In genomic region chr2:159185401-159186130, GRCh38 we compare ENCODE assay signal across 9 cellular contexts.
DNase-seq lines count a peak whose midpoint lies in the region; ATAC-seq, FAIRE-seq and TF ChIP-seq lines count a peak whose summit lies in the region.
"Had no signal": no experiment of that assay in that cellular context is flagged by ENCODE, and none has a peak within 500 bp of the region (broad histone marks: within the 10 kb centered on the region; RNA-seq: fewer than 3 reads in every experiment).

No MANE protein-coding gene starts in this region.

- POLR2A ChIA-PET in A549 (lab: Yijun Ruan, JAX) = no interaction called here

- no peak overlapping the region for H3K27ac ChIP-seq in A549
- H3K27ac ChIP-seq: HL-60 had no signal

- TF ChIP-seq EP300 in A549 (IDR thresholded peaks at IDR 0.05) = no peak

- H3K4me3 Mint-ChIP-seq in stimulated activated memory B cell treated with anti-CD40 and anti-IgM and Interleukin-4, amounts not matched to agents 10 μg/mL and 1 μg/mL and 100 μg/mL, for 72 hours = no peak overlapping the region

- 86% methylated on average over 14 of the region's 14 CpGs for WGBS in A549 (ENCODE audit: missing lambda C conversion rate)

- TF ChIP-seq RAD21 in A549 (conservative IDR thresholded peaks at IDR 0.05 in 1 of 2, IDR thresholded peaks at IDR 0.05 in 1 of 2) = peak; percentile 50 to 63

- H3K4me3 ChIP-seq in A549 (no peak overlapping the region), fibroblast of pulmonary artery (replicated peaks; ENCODE audit: low read depth, low read length) (no peak overlapping the region)

- H3K4me2 ChIP-seq in A549 = no peak overlapping the region

- CTCF ChIA-PET in A549 (lab: Yijun Ruan, JAX) = interaction anchor here (0.6 to 1.2 kb wide), 4 partner anchors 11 to 908 kb away, joined by 3 read pairs; no protein-coding TSS in a partner anchor

- FAIRE-seq in A549 (lab: Jason Lieb, UNC) = no peak
- peak; percentile 83 for FAIRE-seq in GM12891 (lab: Jason Lieb, UNC)
- no peak for FAIRE-seq in frontal cortex (lab: Jason Lieb, UNC)

- TF ChIP-seq POLR2A in A549 (IDR thresholded peaks at IDR 0.05; ENCODE audit: low read length) (no peak), GM12891 (IDR thresholded peaks at IDR 0.05; ENCODE audit: low read depth, low read length) (no peak)

- ATAC-seq in A549 (peak; percentile 70 to 84; a peak in 5 of 6 replicates), HG02759 (IDR thresholded peaks at IDR 0.05; ENCODE audit: unreplicated experiment) (peak; percentile 67)
- ATAC-seq in stimulated activated memory B cell treated with anti-CD40 and anti-IgM and Interleukin-4, amounts not matched to agents 10 μg/mL and 1 μg/mL and 100 μg/mL, for 72 hours = peak; percentile 62

- DNase-seq in A549 (ENCODE audit: low read depth in 1 of 2, low spot score in 1 of 2) (peak; percentile 10 to 36), GM12891 (ENCODE audit: insufficient read length, low spot score) (peak; percentile 30), NCI-H69 (lab: John Stamatoyannopoulos, UW) (peak; percentile 28), fibroblast of pulmonary artery (ENCODE audit: low read depth) (peak; percentile 53), frontal cortex (ENCODE audit: low spot score in 2 of 2) (no peak), DMS114 treated with DMSO at 0.1 percent for 48 hours (lab: John Stamatoyannopoulos, UW; ENCODE audit: unreplicated experiment) (no peak)

- H3K9me3 ChIP-seq in A549 = no peaks in the 10 kb centered on the region

- no peaks in the 10 kb centered on the region for H3K27me3 Mint-ChIP-seq in stimulated activated memory B cell treated with anti-CD40 and anti-IgM and Interleukin-4, amounts not matched to agents 10 μg/mL and 1 μg/mL and 100 μg/mL, for 72 hours

- H3K4me1 ChIP-seq in A549 = no peaks in the 10 kb centered on the region

- TF ChIP-seq CTCF in A549 (IDR thresholded peaks at IDR 0.05) = peak; percentile 22; the same call in 1 of the 3 replicates
- peak; percentile 51 for TF ChIP-seq CTCF in fibroblast of pulmonary artery (IDR thresholded peaks at IDR 0.05; ENCODE audit: low read length, missing control alignments)

- H3K27ac Mint-ChIP-seq in stimulated activated memory B cell treated with anti-CD40 and anti-IgM and Interleukin-4, amounts not matched to agents 10 μg/mL and 1 μg/mL and 100 μg/mL, for 72 hours = no peak overlapping the region

- H3K36me3 Mint-ChIP-seq in stimulated activated memory B cell treated with anti-CD40 and anti-IgM and Interleukin-4, amounts not matched to agents 10 μg/mL and 1 μg/mL and 100 μg/mL, for 72 hours = no peaks in the 10 kb centered on the region

- H3K4me1 Mint-ChIP-seq in stimulated activated memory B cell treated with anti-CD40 and anti-IgM and Interleukin-4, amounts not matched to agents 10 μg/mL and 1 μg/mL and 100 μg/mL, for 72 hours = peaks cover 14% of the 10 kb centered on the region

- H3K9me3 Mint-ChIP-seq in stimulated activated memory B cell treated with anti-CD40 and anti-IgM and Interleukin-4, amounts not matched to agents 10 μg/mL and 1 μg/mL and 100 μg/mL, for 72 hours = no peaks in the 10 kb centered on the region

TF ChIP-seq in A549, 52 proteins besides CTCF, POLR2A, EP300 and RAD21:
- TF ChIP-seq MAX (IDR thresholded peaks at IDR 0.05) (no peak), BCL3 (IDR thresholded peaks at IDR 0.05) (no peak), ELK1 (IDR thresholded peaks at IDR 0.05; ENCODE audit: low read depth, low read length) (no peak), SMC3 (IDR thresholded peaks at IDR 0.05) (peak; percentile 28; the same call in 2 of the 3 replicates)
TF ChIP-seq in A549: peak in this region for 1.

TF ChIP-seq in GM12891, 5 proteins besides CTCF, POLR2A, EP300 and RAD21:
- TF ChIP-seq POLR2AphosphoS5 (IDR thresholded peaks at IDR 0.05; ENCODE audit: low read depth, low read length) (no peak), SPI1 (IDR thresholded peaks at IDR 0.05; ENCODE audit: low read depth, low read length) (no peak), PAX5 (IDR thresholded peaks at IDR 0.05; ENCODE audit: insufficient read depth, low read length, severe bottlenecking) (peak; percentile 80), TAF1 (IDR thresholded peaks at IDR 0.05; ENCODE audit: low read depth, low read length) (no peak), POU2F2 (IDR thresholded peaks at IDR 0.05; ENCODE audit: low read depth, low read length) (peak; percentile 50; the same call in 1 of the 2 replicates)

Comparison
In these comparisons a context has a peak if more than half of its experiments do, and no peak if none do; other contexts are left out.
1. DNase-seq: peak in A549 (2 of 2), GM12891 (single experiment), NCI-H69 (single experiment) and fibroblast of pulmonary artery (single experiment); none in frontal cortex (0 of 2) and DMS114 treated with DMSO at 0.1 percent for 48 hours (single experiment).
2. Peak in every context shown above with its lines, with median percentiles within 50 percentile points of each other: ATAC-seq.